25 cellular contexts compared by ENCODE assay signal in genomic region chr18:14928396-14928795, GRCh38.
"Had no signal": no experiment of that assay in that cellular context is flagged by ENCODE, and none has a peak within 500 bp of the region (broad histone marks: within the 10 kb centered on the region; RNA-seq: fewer than 3 reads in every experiment).

No MANE protein-coding gene starts in this region.

- H3K27ac ChIP-seq: adrenal gland, Peyer's patch, SK-N-MC, WERI-Rb-1 had no signal

- H3K4me1 Mint-ChIP-seq: activated CD4-positive, alpha-beta memory T cell treated with anti-CD3 and anti-CD28 coated beads, Interleukin-2, amount 10 ng/mL, durations not matched to agents 7 days and 5 days; activated CD4-positive, alpha-beta T cell treated with anti-CD3 and anti-CD28 coated beads for 36 hours had no signal

- H3K27ac Mint-ChIP-seq: activated CD4-positive, alpha-beta memory T cell treated with anti-CD3 and anti-CD28 coated beads, Interleukin-2, amount 10 ng/mL, durations not matched to agents 7 days and 5 days; activated CD4-positive, alpha-beta T cell treated with anti-CD3 and anti-CD28 coated beads for 36 hours; activated naive CD8-positive, alpha-beta T cell treated with anti-CD3 and anti-CD28 coated beads, Interleukin-2, amount 10 ng/mL, durations not matched to agents 7 days and 5 days; activated T-cell treated with anti-CD3 and anti-CD28 coated beads, Interleukin-2, amount 50 U/mL, for 24 hours; T-cell had no signal

- H3K4me3 Mint-ChIP-seq: activated CD4-positive, alpha-beta memory T cell treated with anti-CD3 and anti-CD28 coated beads, Interleukin-2, amount 10 ng/mL, durations not matched to agents 7 days and 5 days; activated CD4-positive, alpha-beta T cell treated with anti-CD3 and anti-CD28 coated beads for 36 hours; activated naive CD8-positive, alpha-beta T cell treated with anti-CD3 and anti-CD28 coated beads, Interleukin-2, amount 10 ng/mL, durations not matched to agents 7 days and 5 days; activated T-cell treated with anti-CD3 and anti-CD28 coated beads, Interleukin-2, amount 50 U/mL, for 24 hours; T-cell had no signal

- H3K27me3 Mint-ChIP-seq: activated CD4-positive, alpha-beta memory T cell treated with anti-CD3 and anti-CD28 coated beads, Interleukin-2, amount 10 ng/mL, durations not matched to agents 7 days and 5 days; activated CD4-positive, alpha-beta T cell treated with anti-CD3 and anti-CD28 coated beads for 36 hours; activated naive CD8-positive, alpha-beta T cell treated with anti-CD3 and anti-CD28 coated beads, Interleukin-2, amount 10 ng/mL, durations not matched to agents 7 days and 5 days; activated T-cell treated with anti-CD3 and anti-CD28 coated beads, Interleukin-2, amount 50 U/mL, for 24 hours; T-cell had no signal

- DNase-seq: activated CD4-positive, alpha-beta memory T cell treated with anti-CD3 and anti-CD28 coated beads, Interleukin-2, amount 10 ng/mL, durations not matched to agents 7 days and 5 days; activated CD4-positive, alpha-beta T cell treated with anti-CD3 and anti-CD28 coated beads for 36 hours; activated CD4-positive, alpha-beta T cell treated with anti-CD3 and anti-CD28 coated beads, Interleukin-2, amount 50 U/mL, for 1 hour; activated effector memory CD4-positive, alpha-beta T cell treated with anti-CD3 and anti-CD28 coated beads, Interleukin-2, amount 50 U/mL, for 16 hours; activated naive CD4-positive, alpha-beta T cell treated with anti-CD3 and anti-CD28 coated beads, Interleukin-2, amount 50 U/mL, for 16 hours; activated naive CD8-positive, alpha-beta T cell treated with anti-CD3 and anti-CD28 coated beads, Interleukin-2, amount 10 ng/mL, durations not matched to agents 7 days and 5 days; activated T-cell treated with anti-CD3 and anti-CD28 coated beads, Interleukin-2, amount 50 U/mL, for 24 hours; adrenal gland; anterior cingulate cortex; cerebellar nuclear complex; Karpas-422; NCI-H1048; NCI-H1417; NCI-H1930; NCI-H2171; NCI-H226; NCI-H526; NCI-H774; Peyer's patch; SHP77; T-cell; T-helper 2 cell; T1000; WERI-Rb-1 had no signal

- H3K9me3 Mint-ChIP-seq: activated CD4-positive, alpha-beta memory T cell treated with anti-CD3 and anti-CD28 coated beads, Interleukin-2, amount 10 ng/mL, durations not matched to agents 7 days and 5 days; activated naive CD8-positive, alpha-beta T cell treated with anti-CD3 and anti-CD28 coated beads, Interleukin-2, amount 10 ng/mL, durations not matched to agents 7 days and 5 days; activated T-cell treated with anti-CD3 and anti-CD28 coated beads, Interleukin-2, amount 50 U/mL, for 24 hours; T-cell had no signal

- H3K4me3 ChIP-seq: adrenal gland, Peyer's patch, SK-N-MC had no signal

- H3K36me3 Mint-ChIP-seq: activated naive CD8-positive, alpha-beta T cell treated with anti-CD3 and anti-CD28 coated beads, Interleukin-2, amount 10 ng/mL, durations not matched to agents 7 days and 5 days; T-cell had no signal

- ATAC-seq: activated CD4-positive, alpha-beta T cell treated with anti-CD3 and anti-CD28 coated beads for 36 hours; T-cell had no signal
